8 cellular contexts compared by ENCODE assay signal in genomic region chr10:24721254-24722106, GRCh38. TPM values are rescaled to one million over a fixed set of nuclear protein-coding genes. Genes with fewer than 3 reads are reported as not detected.
DNase-seq lines count a peak whose midpoint lies in the region; ATAC-seq, FAIRE-seq and TF ChIP-seq lines count a peak whose summit lies in the region.

No MANE protein-coding gene starts in this region.

- H3K27ac ChIP-seq in A673 (ENCODE audit: low read depth, low read length, poor library complexity, severe bottlenecking), result peak overlapping the region; percentile 61
- no peak overlapping the region for H3K27ac ChIP-seq in HCT116 (ENCODE audit: low read depth, low read length)
- H3K27ac ChIP-seq in GM12878 (ENCODE audit: control insufficient read depth, insufficient read depth), result no peak overlapping the region
- peak overlapping the region; percentile 45 to 64 for H3K27ac ChIP-seq in kidney (ENCODE audit: low read depth in 2 of 2, low read length in 2 of 2)
- peak overlapping the region in 5 of 8 donors; percentile 3 to 94 (median 91) for H3K27ac ChIP-seq in spleen
- H3K27ac ChIP-seq in WERI-Rb-1, result no peak overlapping the region

- intact Hi-C loops in A673 (cut with micrococcal nuclease; ENCODE audit: unreplicated experiment) (loop anchor here (5.0 to 10.0 kb wide), 4 partner anchors 79 to 363 kb away; partner anchors contain the start of gene PRTFDC1), HCT116 (cut with micrococcal nuclease) (no loop called here), GM12878 (cut with micrococcal nuclease; ENCODE audit: unreplicated experiment) (loop anchor here (2.0 to 10.0 kb wide), 6 partner anchors 15 to 361 kb away; partner anchors contain the start of genes ENKUR and THNSL1), kidney (cut with DNase I) (no loop called here), spleen (cut with DNase I; ENCODE audit: low total_unique reads) (loop anchor here (10.0 kb wide), 2 partner anchors 77 to 293 kb away; partner anchors contain the start of genes ENKUR and THNSL1)

- in situ Hi-C loops in GM12878 (cut with MboI), result no loop called here

- no peak overlapping the region for H3K9ac ChIP-seq in HCT116 (ENCODE audit: low read length)
- H3K9ac ChIP-seq in GM12878 (ENCODE audit: control insufficient read depth, insufficient read depth, low read length), result no peak overlapping the region
- peak overlapping the region; percentile 8 to 82 for H3K9ac ChIP-seq in kidney (ENCODE audit: low read length in 2 of 2)

- peaks cover 4% of the 10 kb centered on the region for H3K36me3 ChIP-seq in A673 (ENCODE audit: insufficient read depth, low read length, poor library complexity, severe bottlenecking)
- no peaks in the 10 kb centered on the region; a peak in 1 of 4 replicates for H3K36me3 ChIP-seq in HCT116 (ENCODE audit: control insufficient read depth in 1 of 2, insufficient read depth in 2 of 2, low read length in 2 of 2)
- H3K36me3 ChIP-seq in GM12878 (ENCODE audit: control insufficient read depth in 2 of 2, insufficient read depth in 2 of 2, low read length in 1 of 2), result no peaks in the 10 kb centered on the region
- H3K36me3 ChIP-seq in kidney (ENCODE audit: control insufficient read depth in 1 of 2, insufficient read depth in 2 of 2, low read length in 2 of 2), result no peaks in the 10 kb centered on the region
- H3K36me3 ChIP-seq in spleen, result no peaks in the 10 kb centered on the region
- no peaks in the 10 kb centered on the region for H3K36me3 ChIP-seq in WERI-Rb-1

- H4K20me1 ChIP-seq in HCT116 (ENCODE audit: insufficient read depth) (no peaks in the 10 kb centered on the region), GM12878 (ENCODE audit: control insufficient read depth, insufficient read depth) (no peaks in the 10 kb centered on the region)

- peak; percentile 21 for DNase-seq in A673 (ENCODE audit: low spot score)
- no peak for DNase-seq in HCT116 (ENCODE audit: low read depth, low spot score)
- DNase-seq in GM12878 (ENCODE audit: low read depth, low spot score), result no peak
- DNase-seq in kidney, result peak; percentile 81
- peak; percentile 78 for DNase-seq in spleen
- DNase-seq in cerebellum (ENCODE audit: low spot score), result no peak
- no peak for DNase-seq in WERI-Rb-1
- no peak for DNase-seq in activated CD8-positive, alpha-beta memory T cell treated with anti-CD3 and anti-CD28 coated beads, Interleukin-2, amount 50 U/mL, for 4 hours

- SMC1A ChIA-PET in GM12878 (lab: Charles Lee; ENCODE audit: uncharacterized antibody, unreplicated experiment), result interaction anchor here (0.9 to 4.0 kb wide), 15 partner anchors 12 to 265 kb away, joined by 3 to 24 read pairs (median 5); no protein-coding TSS in a partner anchor

- CTCF ChIA-PET in A673 (lab: Charles Lee) (no interaction called here), HCT116 (lab: Charles Lee) (no interaction called here), GM12878 (lab: Yijun Ruan, JAX) (interaction anchor here (0.6 to 2.1 kb wide), 9 partner anchors 11 to 268 kb away, joined by 3 to 9 read pairs (median 5); partner anchors contain the start of gene PRTFDC1)

- POLR2A ChIA-PET in A673 (lab: Charles Lee; ENCODE audit: low non-redundant PET), result interaction anchor here (0.6 kb wide), 1 partner anchor 51 kb away, joined by 4 read pairs; no protein-coding TSS in a partner anchor
- POLR2A ChIA-PET in HCT116 (lab: Charles Lee), result no interaction called here
- POLR2A ChIA-PET in GM12878 (lab: Charles Lee), result interaction anchor here (0.5 to 1.9 kb wide), 11 partner anchors 12 to 265 kb away, joined by 3 to 14 read pairs (median 3); no protein-coding TSS in a partner anchor

- BruUV-seq in A673 (replicated peaks; lab: Mats Ljungman, UMichigan), result no TSS peak
- no TSS peak for BruUV-seq in HCT116 (replicated peaks; lab: Mats Ljungman, UMichigan)
- TSS peak; percentile 41 for BruUV-seq in GM12878 (replicated peaks; lab: Mats Ljungman, UMichigan)

- TF ChIP-seq EP300 in GM12878 (IDR thresholded peaks at IDR 0.05; ENCODE audit: borderline replicate concordance in 1 of 2, control insufficient read depth in 1 of 2, low read depth in 2 of 2, low read length in 2 of 2), result no peak

- FAIRE-seq in GM12878 (lab: Jason Lieb, UNC) (no peak), kidney (lab: Jason Lieb, UNC) (no peak)

- TF ChIP-seq CTCF in A673 (conservative IDR thresholded peaks at IDR 0.05; ENCODE audit: low read depth, low read length) (no peak), HCT116 (IDR thresholded peaks at IDR 0.05 in 2 of 3, conservative IDR thresholded peaks at IDR 0.05 in 1 of 3; ENCODE audit: borderline replicate concordance in 1 of 3, insufficient read depth in 1 of 3, low read depth in 2 of 3, low read length in 2 of 3) (no peak), GM12878 (IDR thresholded peaks at IDR 0.05 in 2 of 3, conservative IDR thresholded peaks at IDR 0.05 in 1 of 3; ENCODE audit: control insufficient read depth in 2 of 3, extremely low read depth in 1 of 3, insufficient read depth in 1 of 3, low read depth in 3 of 3, low read length in 3 of 3) (no peak), kidney (IDR thresholded peaks at IDR 0.05; ENCODE audit: borderline replicate concordance, extremely low read depth, insufficient read depth) (no peak), spleen (IDR thresholded peaks at IDR 0.05 in 8 of 11, conservative IDR thresholded peaks at IDR 0.05 in 3 of 11) (no peak), WERI-Rb-1 (IDR thresholded peaks at IDR 0.05; ENCODE audit: low read depth, low read length) (no peak)

- no peak for TF ChIP-seq RAD21 in HCT116 (IDR thresholded peaks at IDR 0.05; ENCODE audit: low read depth)
- no peak for TF ChIP-seq RAD21 in GM12878 (IDR thresholded peaks at IDR 0.05; ENCODE audit: insufficient read depth, low read depth, low read length)

- H3K9me3 ChIP-seq in A673 (ENCODE audit: low read depth, low read length, poor library complexity, severe bottlenecking) (no peaks in the 10 kb centered on the region), HCT116 (ENCODE audit: control insufficient read depth in 1 of 2, insufficient read depth in 1 of 2, low read depth in 1 of 2, low read length in 2 of 2) (no peaks in the 10 kb centered on the region), GM12878 (replicated peaks; ENCODE audit: control insufficient read depth, insufficient read depth, low read length) (no peaks in the 10 kb centered on the region), kidney (ENCODE audit: control insufficient read depth in 1 of 2, low read length in 2 of 2) (no peaks in the 10 kb centered on the region), spleen (no peaks in the 10 kb centered on the region), WERI-Rb-1 (ENCODE audit: severe bottlenecking) (no peaks in the 10 kb centered on the region)

- H3K27me3 ChIP-seq in A673 (replicated peaks; ENCODE audit: insufficient read depth, low read depth, low read length, poor library complexity), result no peaks in the 10 kb centered on the region
- no peaks in the 10 kb centered on the region for H3K27me3 ChIP-seq in HCT116 (ENCODE audit: insufficient read depth, low read length)
- H3K27me3 ChIP-seq in GM12878 (replicated peaks in 1 of 2; ENCODE audit: control insufficient read depth in 2 of 2, insufficient read depth in 2 of 2, low read length in 1 of 2), result no peaks in the 10 kb centered on the region
- H3K27me3 ChIP-seq in spleen (replicated peaks in 1 of 7), result no peaks in the 10 kb centered on the region
- H3K27me3 ChIP-seq in WERI-Rb-1 (ENCODE audit: insufficient read depth, low read depth, severe bottlenecking), result no peaks in the 10 kb centered on the region

- H3K9me2 ChIP-seq in HCT116 (ENCODE audit: insufficient read depth), result no peaks in the 10 kb centered on the region

- peak overlapping the region; percentile 79 for H3K4me3 ChIP-seq in A673 (ENCODE audit: low read depth, low read length, poor library complexity, severe bottlenecking)
- H3K4me3 ChIP-seq in HCT116 (replicated peaks in 1 of 2; ENCODE audit: low read depth in 1 of 2, low read length in 2 of 2), result no peak overlapping the region
- H3K4me3 ChIP-seq in GM12878, result peak overlapping the region; percentile 80
- H3K4me3 ChIP-seq in kidney (ENCODE audit: low read length in 2 of 2), result peak overlapping the region; percentile 48 to 82
- peak overlapping the region; percentile 58 to 90 (median 76) for H3K4me3 ChIP-seq in spleen
- H3K4me3 ChIP-seq in WERI-Rb-1 (ENCODE audit: low read depth, low read length), result no peak overlapping the region

- H3K4me2 ChIP-seq in HCT116 (ENCODE audit: low read length), result peak overlapping the region; percentile 84; the same call in 1 of the 2 replicates
- peak overlapping the region; percentile 73 for H3K4me2 ChIP-seq in GM12878 (ENCODE audit: control insufficient read depth, insufficient read depth)

- ATAC-seq in HCT116 (no peak), GM12878 (peak; percentile 6; the same call in 2 of the 3 replicates)

- no peak overlapping the region for H2AFZ ChIP-seq in HCT116 (ENCODE audit: low read depth, low read length, poor library complexity, severe bottlenecking)
- H2AFZ ChIP-seq in GM12878 (ENCODE audit: control insufficient read depth, low read depth, low read length), result no peak overlapping the region

- H3K79me2 ChIP-seq in HCT116 (ENCODE audit: insufficient read depth, low read length) (peaks cover 60% of the 10 kb centered on the region), GM12878 (ENCODE audit: control insufficient read depth, insufficient read depth, low read length) (peaks cover 8% of the 10 kb centered on the region)

- H3K4me1 ChIP-seq in A673 (ENCODE audit: insufficient read depth, low read length, poor library complexity, severe bottlenecking) (peaks cover 19% of the 10 kb centered on the region), HCT116 (ENCODE audit: control insufficient read depth in 1 of 2, insufficient read depth in 2 of 2, low read length in 2 of 2) (peaks cover 14 to 34% of the 10 kb centered on the region in 2 experiments), GM12878 (ENCODE audit: control insufficient read depth, insufficient read depth, low read length) (peaks cover 6% of the 10 kb centered on the region; the same call in 1 of the 2 replicates), kidney (ENCODE audit: control insufficient read depth in 1 of 2, insufficient read depth in 1 of 2, low read depth in 1 of 2, low read length in 2 of 2) (peaks cover 22 to 25% of the 10 kb centered on the region in 2 donors), spleen (peaks cover 16 to 75% (median 39%) of the 10 kb centered on the region in 6 donors)

- WGBS in GM12878 (ENCODE audit: insufficient coverage, insufficient replicate concordance, low lambda C conversion rate, missing lambda C conversion rate), result 90% methylated on average over 34 of the region's 34 CpGs
- 35 to 55% (median 47%) methylated on average over 34 of the region's 34 CpGs for WGBS in spleen, 5 donors

- RAD21 ChIA-PET in HCT116 (lab: Charles Lee; ENCODE audit: low non-redundant PET in 1 of 2, low total read pairs in 2 of 2, uncharacterized antibody in 2 of 2, unreplicated experiment in 2 of 2) (no interaction called here), GM12878 (lab: Charles Lee; ENCODE audit: unreplicated experiment) (interaction anchor here (0.6 to 2.4 kb wide), 12 partner anchors 12 to 223 kb away, joined by 3 to 11 read pairs (median 3); no protein-coding TSS in a partner anchor)

- TF ChIP-seq POLR2A in HCT116 (IDR thresholded peaks at IDR 0.05; ENCODE audit: borderline replicate concordance, extremely low read depth, insufficient read depth, insufficient read length), result no peak
- no peak for TF ChIP-seq POLR2A in GM12878 (IDR thresholded peaks at IDR 0.05; ENCODE audit: low read depth, low read length)
- no peak for TF ChIP-seq POLR2A in spleen (IDR thresholded peaks at IDR 0.05)

RNA-seq across cellular contexts. Expression of gene ARHGAP21, which starts 2.2 kb away (rescaled TPM):
- 68.6 and 76.5 TPM in 2 replicates for total RNA-seq in A673 (2021)
- total RNA-seq in HCT116 (2021; ENCODE audit: unreplicated experiment), result 47.7 TPM
- polyA plus RNA-seq in HCT116 (2012), result 18.8 and 19.1 TPM in 2 replicates
- total RNA-seq in GM12878 (2013; cell fraction: nucleolus; rRNA removed), result 415 and 429 TPM in 2 replicates
- 40.8 and 44.4 TPM in 2 replicates for total RNA-seq in GM12878 (2014; rRNA removed)
- 56.7 and 61.5 TPM in 2 replicates for total RNA-seq in GM12878 (2014; rRNA removed; fragmentation: Illumina TruSeq; extraction: Trizol)
- 50.7 and 55.0 TPM in 2 replicates for total RNA-seq in GM12878 (2021)
- polyA plus RNA-seq in GM12878 (2011; ENCODE audit: low read depth), result 10.5 TPM
- 100 and 103 TPM in 2 replicates for polyA plus RNA-seq in GM12878 (2011; rRNA removed)
- polyA plus RNA-seq in GM12878 (2011; cell fraction: cytosol; rRNA removed), result 47.0 and 48.2 TPM in 2 replicates
- 161 and 233 TPM in 2 replicates for polyA plus RNA-seq in GM12878 (2011; cell fraction: nucleus; rRNA removed)
- polyA plus RNA-seq in GM12878 (2012), result 13.4 and 14.7 TPM in 2 replicates
- polyA plus RNA-seq in GM12878 (2014; fragmentation: Illumina TruSeq; extraction: Trizol), result 58.9 and 68.4 TPM in 2 replicates
- 10 to 100 TPM; 11.7 to 12.2 TPM for polyA plus RNA-seq in GM12878 (2014; fragmentation: Nextera tagmentation; extraction: Ambion mirVana)
- 30.2 and 34.3 TPM in 2 replicates for polyA plus RNA-seq in GM12878 (2014; rRNA removed)
- polyA plus RNA-seq in GM12878 (2016; fragmentation: Nextera tagmentation; extraction: Ambion mirVana), result 10 to 100 TPM; 12.7 to 14.6 TPM
- polyA minus RNA-seq in GM12878 (2011; rRNA and poly(A)+ RNA removed), result 96.1 and 161 TPM in 2 replicates
- 36.5 and 64.2 TPM in 2 replicates for polyA minus RNA-seq in GM12878 (2011; cell fraction: cytosol; rRNA and poly(A)+ RNA removed)
- polyA minus RNA-seq in GM12878 (2011; cell fraction: nucleus; rRNA and poly(A)+ RNA removed), result 123 and 145 TPM in 2 replicates
- 74.3 TPM for total RNA-seq in kidney
- 12.7 TPM for polyA plus RNA-seq in kidney (ENCODE audit: insufficient read depth, low read depth, low replicate concordance)
- total RNA-seq in spleen, result 10 to 100 TPM; 32.8 to 60.9 (median 47.5) TPM
- polyA plus RNA-seq in spleen, result 1 to 10 TPM; 6.0 to 8.6 (median 7.6) TPM
- 246 TPM for total RNA-seq in cerebellum

Comparison
In these comparisons a context has a peak if more than half of its experiments do, and no peak if none do; other contexts are left out.
1. DNase-seq: peak in A673 (single experiment), kidney (single experiment) and spleen (single experiment); none in HCT116 (single experiment), GM12878 (single experiment), cerebellum (single experiment), WERI-Rb-1 (single experiment) and activated CD8-positive, alpha-beta memory T cell treated with anti-CD3 and anti-CD28 coated beads, Interleukin-2, amount 50 U/mL, for 4 hours (single experiment).
2. H3K27ac ChIP-seq: peak in A673 (single experiment), kidney (2 of 2) and spleen (5 of 8); none in HCT116 (single experiment), GM12878 (single experiment) and WERI-Rb-1 (single experiment).
3. H3K4me3 ChIP-seq: peak in A673 (single experiment), GM12878 (single experiment), kidney (2 of 2) and spleen (8 of 8); none in HCT116 (0 of 2) and WERI-Rb-1 (single experiment).
4. H3K9ac ChIP-seq: peak in kidney (2 of 2); none in HCT116 (single experiment) and GM12878 (single experiment).
5. intact Hi-C loops: an anchor here in A673 (5.0 to 10.0 kb wide), GM12878 (2.0 to 10.0 kb wide) and spleen (10.0 kb wide); none called in HCT116 and kidney.